Comparison of ENCODE assay signal across 8 cellular contexts in the genomic region with DNA sequence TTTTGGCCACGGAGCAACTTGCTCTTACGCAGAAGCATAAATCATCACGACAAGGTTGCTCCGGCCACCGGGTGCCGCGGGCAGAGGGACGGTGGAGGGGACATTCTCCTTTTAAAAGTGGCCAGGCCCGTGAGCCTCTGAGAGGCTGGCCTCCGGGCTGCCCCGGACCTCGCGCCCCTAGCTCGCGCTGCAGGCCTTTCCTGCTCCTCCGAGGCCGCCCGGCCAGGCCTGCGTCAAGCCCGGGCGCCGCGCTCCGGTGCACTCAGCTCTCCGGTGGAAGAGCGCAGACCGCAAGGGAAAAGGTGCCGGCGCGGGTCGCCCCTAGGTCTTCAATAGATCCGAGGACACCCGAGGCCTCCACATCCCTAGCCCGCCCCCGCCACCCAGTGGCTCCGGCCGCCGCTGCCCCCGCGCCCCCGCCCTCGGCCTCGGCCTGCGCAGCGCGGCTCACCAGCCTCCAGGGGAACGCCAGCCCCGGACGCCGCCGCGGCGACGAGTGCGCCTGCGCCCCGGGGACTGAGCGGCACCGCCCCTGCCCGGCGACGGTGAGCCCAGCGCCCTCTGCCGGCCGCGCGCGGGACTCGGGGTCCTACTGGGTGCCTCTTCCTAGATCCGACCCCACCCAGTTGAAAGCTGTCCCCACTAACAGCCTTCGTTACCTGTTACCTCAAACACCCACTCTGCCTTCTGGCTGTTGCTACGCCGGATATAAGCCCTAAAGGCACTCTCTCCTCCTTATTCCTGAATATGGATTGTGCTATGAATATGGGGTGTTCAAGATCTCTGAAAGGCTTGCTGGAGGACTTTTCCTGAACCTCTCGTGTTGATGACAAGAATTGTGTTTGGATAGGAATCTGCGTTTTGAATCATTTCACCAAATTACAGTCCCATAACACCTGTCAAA. TPM values are rescaled to one million over a fixed set of nuclear protein-coding genes. Genes with fewer than 3 reads are reported as not detected.
DNase-seq lines count a peak whose midpoint lies in the region; ATAC-seq lines count a peak whose summit lies in the region.

A gene (minus strand): TSS at position 500 of the 904 bp plus-strand sequence. CDS start 10,671 bp downstream, outside the sequence.

- CTCF ChIA-PET in CD4-positive, alpha-beta memory T cell (lab: Charles Lee; ENCODE audit: partially characterized antibody) = interaction anchor here (0.5 to 8.2 kb wide), 18 partner anchors 9 to 343 kb away, joined by 3 to 273 read pairs (median 4); a partner anchor contains a TSS

- peaks cover 4 to 16% (median 12%) of the 10 kb centered on the region in 4 donors for H3K4me1 Mint-ChIP-seq in CD4-positive, alpha-beta memory T cell

- H3K4me3 ChIP-seq in CD4-positive, alpha-beta memory T cell (ENCODE audit: low read length in 2 of 2) = peak within 1 kb of the TSS; percentile 24 to 58

- H3K27me3 Mint-ChIP-seq in CD4-positive, alpha-beta memory T cell = peaks cover 12 to 18% of the 10 kb centered on the region in 2 donors

- no peaks in the 10 kb centered on the region for H3K9me3 ChIP-seq in CD4-positive, alpha-beta memory T cell (ENCODE audit: control insufficient read depth in 1 of 2, low read length in 2 of 2)

- H3K27ac ChIP-seq in CD4-positive, alpha-beta memory T cell (ENCODE audit: low read depth, low read length) = peak within 1 kb of the TSS; percentile 61

- POLR2A ChIA-PET in CD4-positive, alpha-beta memory T cell (lab: Charles Lee; ENCODE audit: partially characterized antibody) = interaction anchor here (0.6 to 3.8 kb wide), 15 partner anchors 9 to 465 kb away, joined by 3 to 153 read pairs (median 7); a partner anchor contains a TSS

- H3K27me3 ChIP-seq in CD4-positive, alpha-beta memory T cell (ENCODE audit: insufficient read depth, low read length) = peaks cover 3% of the 10 kb centered on the region

- H3K4me3 Mint-ChIP-seq in CD4-positive, alpha-beta memory T cell = peak within 1 kb of the TSS; percentile 83 to 93 (median 90)

- DNase-seq in CD4-positive, alpha-beta memory T cell = peak; percentile 85 to 96 (median 92)
- DNase-seq in NCI-H82 treated with DMSO at 0.1 percent for 48 hours (lab: John Stamatoyannopoulos, UW; ENCODE audit: unreplicated experiment) (peak; percentile 91), medulla oblongata (ENCODE audit: extremely low spot score) (peak; percentile 93)
- peak; percentile 69 to 95 for DNase-seq in activated CD8-positive, alpha-beta memory T cell treated with anti-CD3 and anti-CD28 coated beads for 1 hour (ENCODE audit: extremely low read depth in 1 of 2, low read depth in 1 of 2)
- peak; percentile 91 for DNase-seq in effector CD8-positive, alpha-beta T cell (lab: John Stamatoyannopoulos, UW)
- DNase-seq in stimulated activated CD8-positive, alpha-beta memory T cell treated with anti-CD3 and anti-CD28 coated beads, Interleukin-12 subunit alpha, Interleukin-12 subunit beta, amount 100 ng/mL, for 1 hour (ENCODE audit: low read depth) = peak; percentile 88

- peak within 1 kb of the TSS; percentile 73 to 90 (median 85) for H3K27ac Mint-ChIP-seq in CD4-positive, alpha-beta memory T cell

- H3K36me3 ChIP-seq in CD4-positive, alpha-beta memory T cell (ENCODE audit: insufficient read depth, low read length) = no peaks in the 10 kb centered on the region

- peaks cover 0 to 3% (median 0%) of the 10 kb centered on the region in 8 donors for H3K9me3 Mint-ChIP-seq in CD4-positive, alpha-beta memory T cell

- no peaks in the 10 kb centered on the region for H3K36me3 Mint-ChIP-seq in CD4-positive, alpha-beta memory T cell

- H3K4me1 ChIP-seq in CD4-positive, alpha-beta memory T cell (ENCODE audit: insufficient read depth, low read length) = peaks cover 14% of the 10 kb centered on the region

- intact Hi-C loops in CD4-positive, alpha-beta memory T cell (cut with micrococcal nuclease) = loop anchor here (1.0 kb wide), 2 partner anchors 88 to 148 kb away; no protein-coding TSS in a partner anchor

- ATAC-seq in GM19395 (IDR thresholded peaks at IDR 0.05; ENCODE audit: unreplicated experiment) (peak; percentile 89), HG03565 (IDR thresholded peaks at IDR 0.05; ENCODE audit: unreplicated experiment) (peak; percentile 89)

RNA-seq across cellular contexts. Expression of the gene that starts here (rescaled TPM):
- total RNA-seq in CD4-positive, alpha-beta memory T cell = 10 to 100 TPM; 16.6 to 18.8 TPM
- 10 to 100 TPM; 10.2 to 19.2 TPM for polyA plus RNA-seq in CD4-positive, alpha-beta memory T cell

Comparison
In these comparisons a context has a peak if more than half of its experiments do, and no peak if none do; other contexts are left out.
1. Peak in every context shown above with its lines: DNase-seq, ATAC-seq, H3K4me3 ChIP-seq and H3K27ac ChIP-seq.